Comparison of ENCODE assay signal across 1 cellular context in the genomic region with DNA sequence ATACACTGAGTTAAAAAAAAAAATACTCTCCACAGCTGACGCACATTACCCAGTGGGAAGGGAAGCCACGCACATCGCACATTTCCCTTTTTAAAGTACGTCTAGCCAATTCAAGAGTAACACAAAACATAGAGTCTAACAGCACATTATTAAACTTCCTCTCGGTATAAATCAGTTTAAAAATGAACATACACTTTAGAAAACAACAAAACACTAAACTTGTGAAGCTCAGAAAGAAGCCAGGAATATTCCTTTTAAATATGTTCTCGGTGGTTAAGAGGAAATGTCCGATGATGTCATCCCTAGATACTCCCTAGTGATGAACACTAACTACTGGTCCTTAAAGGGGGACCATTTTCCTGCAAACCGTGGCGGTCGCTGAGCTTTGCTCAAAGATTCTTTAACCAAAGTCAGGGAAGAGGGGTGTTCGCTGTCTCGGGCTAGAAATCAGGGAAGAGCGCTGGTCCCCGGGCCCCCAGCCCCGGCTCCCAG.
TF ChIP-seq lines count a peak whose summit lies in the region.

No MANE protein-coding gene starts in this region.

TF ChIP-seq in GM12878, 131 proteins besides CTCF, POLR2A, EP300 and RAD21:
- TF ChIP-seq SMC3 (IDR thresholded peaks at IDR 0.05; ENCODE audit: borderline replicate concordance, low read length) (no peak), ATF7 (IDR thresholded peaks at IDR 0.05; ENCODE audit: low read depth) (peak; percentile 99), DPF2 (IDR thresholded peaks at IDR 0.05) (no peak), EED (IDR thresholded peaks at IDR 0.05; ENCODE audit: low read depth) (no peak; the same call in 1 of the 2 replicates), JUNB (IDR thresholded peaks at IDR 0.05) (peak; percentile 42), IKZF2 (IDR thresholded peaks at IDR 0.05) (peak in 1 of 2 experiments; percentile 39; a peak in 1 of 4 replicates)
- TF ChIP-seq, protein P1, sequence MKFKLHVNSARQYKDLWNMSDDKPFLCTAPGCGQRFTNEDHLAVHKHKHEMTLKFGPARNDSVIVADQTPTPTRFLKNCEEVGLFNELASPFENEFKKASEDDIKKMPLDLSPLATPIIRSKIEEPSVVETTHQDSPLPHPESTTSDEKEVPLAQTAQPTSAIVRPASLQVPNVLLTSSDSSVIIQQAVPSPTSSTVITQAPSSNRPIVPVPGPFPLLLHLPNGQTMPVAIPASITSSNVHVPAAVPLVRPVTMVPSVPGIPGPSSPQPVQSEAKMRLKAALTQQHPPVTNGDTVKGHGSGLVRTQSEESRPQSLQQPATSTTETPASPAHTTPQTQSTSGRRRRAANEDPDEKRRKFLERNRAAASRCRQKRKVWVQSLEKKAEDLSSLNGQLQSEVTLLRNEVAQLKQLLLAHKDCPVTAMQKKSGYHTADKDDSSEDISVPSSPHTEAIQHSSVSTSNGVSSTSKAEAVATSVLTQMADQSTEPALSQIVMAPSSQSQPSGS (IDR thresholded peaks at IDR 0.05; ENCODE audit: low read length) = peak; percentile 76
